Comparison of ENCODE assay signal across 8 cellular contexts in genomic region chr1:155241069-155241679, GRCh38. TPM values are rescaled to one million over a fixed set of nuclear protein-coding genes. Genes with fewer than 3 reads are reported as not detected.
DNase-seq lines count a peak whose midpoint lies in the region; ATAC-seq and TF ChIP-seq lines count a peak whose summit lies in the region.

No MANE protein-coding gene starts in this region.

- peaks cover 17 to 36% (median 32%) of the 10 kb centered on the region in 11 experiments; a peak in 21 of 22 replicates for H3K36me3 ChIP-seq in BLaER1 treated with 17β-estradiol and CSF1 and Interleukin-3, amounts not matched to agents 10 nM and 100 nM

- H3K27me3 Mint-ChIP-seq in HFFc6 (ENCODE audit: insufficient read depth), result peaks cover 5% of the 10 kb centered on the region

- H3K27ac ChIP-seq in BLaER1 treated with 17β-estradiol and CSF1 and Interleukin-3, amounts not matched to agents 10 nM and 100 nM, result peak overlapping the region in 10 of 11 experiments; percentile 3 to 77 (median 58); a peak in 18 of 22 replicates

- no peaks in the 10 kb centered on the region for H3K9me3 ChIP-seq in BLaER1 treated with 17β-estradiol and CSF1 and Interleukin-3, amounts not matched to agents 10 nM and 100 nM (replicated peaks in 1 of 11)

- intact Hi-C loops in left colon (cut with DNase I, micrococcal nuclease), result no loop called here

- peak overlapping the region; percentile 81 for H3K27ac Mint-ChIP-seq in HFFc6

- H3K9ac ChIP-seq in BLaER1 treated with 17β-estradiol and CSF1 and Interleukin-3, amounts not matched to agents 10 nM and 100 nM, result peak overlapping the region; percentile 44 to 78 (median 72); a peak in 20 of 22 replicates

- H3K4me3 ChIP-seq in BLaER1 treated with 17β-estradiol and CSF1 and Interleukin-3, amounts not matched to agents 10 nM and 100 nM, result peak overlapping the region; percentile 52 to 73 (median 60)

- H3K36me3 Mint-ChIP-seq in HFFc6 (ENCODE audit: low read depth), result peaks cover 10% of the 10 kb centered on the region

- peaks cover 42% of the 10 kb centered on the region for H3K4me1 Mint-ChIP-seq in HFFc6 (ENCODE audit: low read depth)

- peak overlapping the region; percentile 93 for H3K4me3 Mint-ChIP-seq in HFFc6

- DNase-seq in HFFc6 (peak; percentile 86), NCI-H524 treated with DMSO at 0.1 percent for 48 hours (lab: John Stamatoyannopoulos, UW) (peak; percentile 29), dedifferentiated amniotic fluid mesenchymal stem cell (ENCODE audit: extremely low spot score) (peak; percentile 82), left colon (peak; percentile 70 to 81)
- peak; percentile 54 for DNase-seq in activated CD4-positive, CD25-positive, alpha-beta regulatory T cell treated with anti-CD3 and anti-CD28 coated beads, Interleukin-2, amount 50 U/mL, for 72 hours
- peak; percentile 50 to 70 for DNase-seq in stimulated activated CD4-positive, alpha-beta T cell treated with anti-CD3 and anti-CD28 coated beads, Interleukin-2, amount 100 ng/mL, for 24 hours

- TF ChIP-seq CTCF in HFFc6 (IDR thresholded peaks at IDR 0.05), result no peak

- peak overlapping the region; percentile 79 to 98 (median 92) for H3K4me2 ChIP-seq in BLaER1 treated with 17β-estradiol and CSF1 and Interleukin-3, amounts not matched to agents 10 nM and 100 nM

- peaks cover 43 to 74% (median 60%) of the 10 kb centered on the region in 10 experiments for H3K4me1 ChIP-seq in BLaER1 treated with 17β-estradiol and CSF1 and Interleukin-3, amounts not matched to agents 10 nM and 100 nM

- no peaks in the 10 kb centered on the region; the same call in 1 of the 2 replicates for H3K9me3 Mint-ChIP-seq in HFFc6

- H4K20me1 ChIP-seq in BLaER1 treated with 17β-estradiol and CSF1 and Interleukin-3, amounts not matched to agents 10 nM and 100 nM, result no peaks in the 10 kb centered on the region

- peak; percentile 71 for ATAC-seq in left colon
- no peak for ATAC-seq in HG02759 (IDR thresholded peaks at IDR 0.05; ENCODE audit: unreplicated experiment)

- H3K27me3 ChIP-seq in BLaER1 treated with 17β-estradiol and CSF1 and Interleukin-3, amounts not matched to agents 10 nM and 100 nM, result no peaks in the 10 kb centered on the region

RNA-seq across cellular contexts. Expression of gene ENTREP3, which starts 14.1 kb away (rescaled TPM):
- total RNA-seq in HFFc6 (2021; fragmentation: NEBNext Ultra II Directional; extraction: Animal tissue kit (Norgen Biotek cat#: 25700)), result 10 to 100 TPM; 53.6 to 81.3 (median 58.8) TPM
- total RNA-seq in left colon, result 10 to 100 TPM; 19.9 to 21.7 TPM

RNA-seq across cellular contexts. Expression of gene SCAMP3, which starts 21.0 kb away (rescaled TPM):
- 100 to 1,000 TPM; 125 to 150 (median 135) TPM for total RNA-seq in HFFc6 (2021; fragmentation: NEBNext Ultra II Directional; extraction: Animal tissue kit (Norgen Biotek cat#: 25700))
- total RNA-seq in left colon, result 10 to 100 TPM; 43.1 to 53.2 TPM

RNA-seq across cellular contexts. Expression of gene CLK2, which starts 32.1 kb away (rescaled TPM):
- total RNA-seq in HFFc6 (2021; fragmentation: NEBNext Ultra II Directional; extraction: Animal tissue kit (Norgen Biotek cat#: 25700)), result 10 to 100 TPM; 24.8 to 32.8 (median 30.0) TPM
- total RNA-seq in left colon, result 10 to 100 TPM; 34.3 to 41.0 TPM

RNA-seq across cellular contexts. Expression of gene MTX1, which starts 32.7 kb away (rescaled TPM):
- 10 to 100 TPM; 49.8 to 55.4 (median 51.5) TPM for total RNA-seq in HFFc6 (2021; fragmentation: NEBNext Ultra II Directional; extraction: Animal tissue kit (Norgen Biotek cat#: 25700))
- 10 to 100 TPM; 36.3 to 46.4 TPM for total RNA-seq in left colon

RNA-seq across cellular contexts. Expression of gene THBS3, which starts 33.5 kb away (rescaled TPM):
- total RNA-seq in HFFc6 (2021; fragmentation: NEBNext Ultra II Directional; extraction: Animal tissue kit (Norgen Biotek cat#: 25700)), result 10 to 100 TPM; 13.9 to 20.3 (median 16.9) TPM
- total RNA-seq in left colon, result 10 to 100 TPM; 20.0 to 20.9 TPM

Comparison
In these comparisons a context has a peak if more than half of its experiments do, and no peak if none do; other contexts are left out.
1. DNase-seq: peak in every context shown above with its lines; median percentile 86 in HFFc6; 82 in dedifferentiated amniotic fluid mesenchymal stem cell; 76 in left colon; 60 in stimulated activated CD4-positive, alpha-beta T cell treated with anti-CD3 and anti-CD28 coated beads, Interleukin-2, amount 100 ng/mL, for 24 hours; 54 in activated CD4-positive, CD25-positive, alpha-beta regulatory T cell treated with anti-CD3 and anti-CD28 coated beads, Interleukin-2, amount 50 U/mL, for 72 hours; 29 in NCI-H524 treated with DMSO at 0.1 percent for 48 hours.